ENCODE assay signal across 9 cellular contexts in genomic region chr1:200437556-200438203, GRCh38. TPM values are rescaled to one million over a fixed set of nuclear protein-coding genes. Genes with fewer than 3 reads are reported as not detected.
DNase-seq lines count a peak whose midpoint lies in the region; ATAC-seq and TF ChIP-seq lines count a peak whose summit lies in the region.
"Had no signal": no experiment of that assay in that cellular context is flagged by ENCODE, and none has a peak within 500 bp of the region (broad histone marks: within the 10 kb centered on the region; RNA-seq: fewer than 3 reads in every experiment).

No MANE protein-coding gene starts in this region.

- no peak overlapping the region for H3K4me3 ChIP-seq in fibroblast of mammary gland (ENCODE audit: control insufficient read depth, low read depth, low read length)
- H3K4me3 ChIP-seq in left lung: no peak overlapping the region

- DNase-seq in A172 (ENCODE audit: low spot score) (peak; percentile 7), NCI-H2227 (lab: John Stamatoyannopoulos, UW; ENCODE audit: unreplicated experiment) (peak; percentile 12), fibroblast of mammary gland (ENCODE audit: low read depth) (peak; percentile 40), left lung (no peak), NCI-H146 (lab: John Stamatoyannopoulos, UW) (no peak), NCI-H2171 (lab: John Stamatoyannopoulos, UW) (no peak), erythroblast (lab: John Stamatoyannopoulos, UW) (no peak)
- DNase-seq: Right ventricle myocardium superior had no signal

- ATAC-seq in GM19452 (IDR thresholded peaks at IDR 0.05; ENCODE audit: unreplicated experiment) (peak; percentile 80), left lung (no peak)

- peaks cover 0 to 11% of the 10 kb centered on the region in 2 donors for H3K4me1 ChIP-seq in left lung

- intact Hi-C loops in left lung (cut with DNase I): no loop called here

- no peaks in the 10 kb centered on the region for H3K36me3 ChIP-seq in left lung

- no peaks in the 10 kb centered on the region for H3K27me3 ChIP-seq in left lung

- TF ChIP-seq POLR2A in erythroblast (IDR thresholded peaks at IDR 0.05; ENCODE audit: low read length): no peak

- no peak overlapping the region for H3K27ac ChIP-seq in left lung

- H3K9me3 ChIP-seq in left lung: no peaks in the 10 kb centered on the region

- no peak for TF ChIP-seq CTCF in fibroblast of mammary gland (conservative IDR thresholded peaks at IDR 0.05; ENCODE audit: control insufficient read depth, insufficient read depth, low read depth, low read length)
- no peak for TF ChIP-seq CTCF in left lung (IDR thresholded peaks at IDR 0.05)

RNA-seq across cellular contexts. Expression of gene ZNF281, which starts 27.8 kb away (rescaled TPM):
- 17.1 and 19.1 TPM in 2 replicates for total RNA-seq in A172 (2014; rRNA removed; shearing (Covaris generic))
- total RNA-seq in left lung: 10 to 100 TPM; 18.1 to 25.3 TPM

Comparison
In these comparisons a context has a peak if more than half of its experiments do, and no peak if none do; other contexts are left out.
1. DNase-seq: peak in A172 (single experiment), NCI-H2227 (single experiment) and fibroblast of mammary gland (single experiment); none in left lung (0 of 2), NCI-H146 (single experiment), NCI-H2171 (single experiment) and erythroblast (0 of 2).